ENCODE assay signal across 8 cellular contexts in genomic region chr6:10981409-10981808, GRCh38.
"Had no signal": no experiment of that assay in that cellular context is flagged by ENCODE, and none has a peak within 500 bp of the region (broad histone marks: within the 10 kb centered on the region; RNA-seq: fewer than 3 reads in every experiment).

No MANE protein-coding gene starts in this region.

- H3K9ac ChIP-seq: KMS-11 had no signal

- H3K4me2 ChIP-seq: GM23338, KMS-11 had no signal

- FAIRE-seq: H1, H54 had no signal

- H3K27ac ChIP-seq: KMS-11 had no signal

- DNase-seq: H9, HCEC 1CT, Karpas-422, KBM-7 had no signal

- H2AFZ ChIP-seq: GM23338 had no signal

- ATAC-seq: GM23338 had no signal

- H3K4me3 ChIP-seq: GM23338 had no signal
